ENCODE assay signal across 16 cellular contexts in genomic region chr18:45137089-45137423, GRCh38.
DNase-seq lines count a peak whose midpoint lies in the region; ATAC-seq and TF ChIP-seq lines count a peak whose summit lies in the region.
"Had no signal": no experiment of that assay in that cellular context is flagged by ENCODE, and none has a peak within 500 bp of the region (broad histone marks: within the 10 kb centered on the region; RNA-seq: fewer than 3 reads in every experiment).

No MANE protein-coding gene starts in this region.

- peak; percentile 25 for ATAC-seq in GM21515 (IDR thresholded peaks at IDR 0.05; ENCODE audit: unreplicated experiment)
- ATAC-seq in naive B cell (ENCODE audit: low read depth in 2 of 2) = peak; percentile 61 to 65
- ATAC-seq: K562, SK-N-SH treated with all-trans-retinoic acid at 6 μM for 48 hours had no signal

- no peaks in the 10 kb centered on the region for H3K36me3 ChIP-seq in GM06990 (ENCODE audit: control insufficient read depth, insufficient read depth, low read length)

- H3K4me1 Mint-ChIP-seq in naive B cell (peaks cover 17 to 46% (median 28%) of the 10 kb centered on the region in 3 donors), Calu3 (ENCODE audit: low read depth, unreplicated experiment) (no peaks in the 10 kb centered on the region)

- H3K27me3 Mint-ChIP-seq in naive B cell (no peaks in the 10 kb centered on the region), Calu3 (ENCODE audit: unreplicated experiment) (peaks cover 10% of the 10 kb centered on the region)

- H3K27ac Mint-ChIP-seq in naive B cell (peak overlapping the region; percentile 15 to 84 (median 62)), Calu3 (ENCODE audit: unreplicated experiment) (no peak overlapping the region)
- H3K27ac Mint-ChIP-seq: T-helper 1 cell treated with Interleukin-12 subunit alpha and Interleukin-12 subunit beta and Interleukin-4 antibody, amounts not matched to agents 30 μg/mL and 1 μg/mL, for 36 hours had no signal

- CTCF ChIA-PET in Calu3 (lab: Charles Lee) = no interaction called here

- intact Hi-C loops in posterior vena cava (cut with DNase I) (no loop called here), Calu3 (cut with micrococcal nuclease; ENCODE audit: unreplicated experiment) (no loop called here)

- DNase-seq in GM06990 (ENCODE audit: extremely low read depth, insufficient read length) (peak; percentile 1), KG1 (lab: John Stamatoyannopoulos, UW) (peak; percentile 20), naive B cell (peak; percentile 7), hypothalamus (lab: John Stamatoyannopoulos, UW) (no peak), posterior vena cava (ENCODE audit: low spot score) (no peak), Calu3 (no peak)
- DNase-seq: DMS53, H7, NCI-H1048, NCI-H1694 treated with DMSO at 0.1 percent for 48 hours, NCI-H446, SHP77 treated with DMSO at 0.1 percent for 48 hours had no signal

- BruUV-seq in Calu3 (replicated peaks; lab: Mats Ljungman, UMichigan) = no TSS peak

- H3K4me3 ChIP-seq in GM06990 (replicated peaks; ENCODE audit: low read depth, low read length) = no peak overlapping the region
- H3K4me3 ChIP-seq: K562 had no signal

- H3K36me3 Mint-ChIP-seq in naive B cell (peaks cover 7 to 8% of the 10 kb centered on the region in 2 donors), Calu3 (ENCODE audit: insufficient read depth, unreplicated experiment) (no peaks in the 10 kb centered on the region)

- no peaks in the 10 kb centered on the region; the same call in 1 of the 2 replicates for H3K27me3 ChIP-seq in GM06990 (replicated peaks; ENCODE audit: control insufficient read depth, insufficient read depth, low read length)

- TF ChIP-seq CTCF in GM06990 (IDR thresholded peaks at IDR 0.05; ENCODE audit: insufficient read depth, low read length, poor library complexity, severe bottlenecking) = no peak
- TF ChIP-seq CTCF in Calu3 (IDR thresholded peaks at IDR 0.05; ENCODE audit: unreplicated experiment) = no peak

- H3K4me3 Mint-ChIP-seq in naive B cell (peak overlapping the region in 7 of 8 donors; percentile 25 to 78 (median 61)), Calu3 (ENCODE audit: low read depth, unreplicated experiment) (no peak overlapping the region)
- H3K4me3 Mint-ChIP-seq: T-helper 1 cell treated with Interleukin-12 subunit alpha and Interleukin-12 subunit beta and Interleukin-4 antibody, amounts not matched to agents 30 μg/mL and 1 μg/mL, for 36 hours had no signal

- H3K9me3 Mint-ChIP-seq in naive B cell (peaks cover 0 to 9% (median 4%) of the 10 kb centered on the region in 7 donors), Calu3 (ENCODE audit: low read depth, unreplicated experiment) (peaks cover 4% of the 10 kb centered on the region)
- H3K9me3 Mint-ChIP-seq: T-helper 1 cell treated with Interleukin-12 subunit alpha and Interleukin-12 subunit beta and Interleukin-4 antibody, amounts not matched to agents 30 μg/mL and 1 μg/mL, for 36 hours had no signal

Comparison
In these comparisons a context has a peak if more than half of its experiments do, and no peak if none do; other contexts are left out.
1. DNase-seq: peak in GM06990 (single experiment), KG1 (single experiment) and naive B cell (single experiment); none in hypothalamus (0 of 51), posterior vena cava (single experiment) and Calu3 (single experiment).